ENCODE assay signal across 16 cellular contexts in the genomic region with DNA sequence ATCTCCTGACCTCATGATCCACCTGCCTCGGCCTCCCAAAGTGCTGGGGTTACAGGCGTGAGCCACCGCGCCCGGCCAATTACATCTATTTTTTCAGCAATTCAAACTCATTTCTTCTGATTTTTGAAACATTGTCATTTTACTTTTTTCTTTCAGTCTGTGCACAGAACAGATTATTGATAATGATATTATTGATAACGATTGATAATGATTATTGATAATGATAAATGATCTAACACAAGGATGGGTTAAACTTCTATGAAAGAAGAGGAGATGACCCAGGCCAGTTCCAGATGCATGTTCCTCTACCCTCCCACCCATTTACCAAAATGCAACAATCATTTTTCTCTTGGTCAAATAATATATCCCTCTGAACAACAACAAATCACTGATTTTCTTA.
DNase-seq lines count a peak whose midpoint lies in the region; ATAC-seq, FAIRE-seq and TF ChIP-seq lines count a peak whose summit lies in the region.
"Had no signal": no experiment of that assay in that cellular context is flagged by ENCODE, and none has a peak within 500 bp of the region (broad histone marks: within the 10 kb centered on the region; RNA-seq: fewer than 3 reads in every experiment).

No MANE protein-coding gene starts in this region.

- H3K4me3 Mint-ChIP-seq in mesothelial cell of epicardium, result no peak overlapping the region
- H3K4me3 Mint-ChIP-seq: CD14-positive monocyte; CD8-positive, alpha-beta T cell; IgD-negative memory B cell had no signal

- no peaks in the 10 kb centered on the region for H4K20me1 ChIP-seq in GM23248 (ENCODE audit: insufficient read depth)
- H4K20me1 ChIP-seq in K562 (replicated peaks; ENCODE audit: control insufficient read depth, insufficient read depth, low read length), result no peaks in the 10 kb centered on the region

- POLR2A ChIA-PET in K562 (lab: Yijun Ruan, JAX), result interaction anchor here (0.7 kb wide), 1 partner anchor 523 kb away, joined by 3 read pairs; no protein-coding TSS in a partner anchor

- 98% methylated on average over 6 of the region's 6 CpGs for WGBS in GM23248 (ENCODE audit: low coverage in 1 of 2, low lambda C conversion rate in 2 of 2, missing lambda C conversion rate in 2 of 2), 2 experiments
- 54% methylated on average over 6 of the region's 6 CpGs for WGBS in K562 (ENCODE audit: insufficient coverage, low coverage, missing lambda C conversion rate)

- H3K27me3 ChIP-seq in GM23248 (replicated peaks; ENCODE audit: insufficient read depth) (no peaks in the 10 kb centered on the region), K562 (ENCODE audit: control insufficient read depth in 2 of 2, insufficient read depth in 2 of 2, low read length in 2 of 2) (peaks cover 2 to 11% of the 10 kb centered on the region in 2 experiments; a peak in 3 of 5 replicates), HAP-1 (ENCODE audit: low read depth) (no peaks in the 10 kb centered on the region)

- H3K27ac ChIP-seq in GM23248 (no peak overlapping the region), K562 (ENCODE audit: extremely low read depth, low read depth, low read length) (no peak overlapping the region)
- H3K27ac ChIP-seq: KMS-11 had no signal

- DNase-seq in GM23248, result no peak
- DNase-seq in K562 (ENCODE audit: extremely low read depth in 1 of 4, low spot score in 3 of 4), result no peak
- no peak for DNase-seq in mesothelial cell of epicardium (ENCODE audit: low spot score in 2 of 2, unreplicated experiment in 2 of 2)
- DNase-seq in ACHN, result no peak
- no peak for DNase-seq in stimulated activated CD4-positive, alpha-beta T cell treated with anti-CD3 and anti-CD28 coated beads, Interleukin-2, amount 100 ng/mL, for 48 hours
- no peak for DNase-seq in HAP-1 (ENCODE audit: low spot score in 2 of 2)
- DNase-seq in activated CD4-positive, CD25-positive, alpha-beta regulatory T cell (lab: John Stamatoyannopoulos, UW), result no peak
- DNase-seq: CD8-positive, alpha-beta T cell; COR-L47; DND-41; GDM1 had no signal

- H3K4me1 ChIP-seq in GM23248 (ENCODE audit: insufficient read depth) (peaks cover 15% of the 10 kb centered on the region), K562 (replicated peaks in 1 of 2; ENCODE audit: control insufficient read depth in 2 of 2, insufficient read depth in 2 of 2, low read length in 2 of 2) (no peaks in the 10 kb centered on the region; a peak in 1 of 5 replicates), HAP-1 (no peaks in the 10 kb centered on the region)

- peaks cover 8% of the 10 kb centered on the region for H3K4me1 Mint-ChIP-seq in mesothelial cell of epicardium
- H3K4me1 Mint-ChIP-seq: CD14-positive monocyte, IgD-negative memory B cell had no signal

- no peaks in the 10 kb centered on the region for H3K9me3 Mint-ChIP-seq in mesothelial cell of epicardium
- H3K9me3 Mint-ChIP-seq: CD8-positive, alpha-beta T cell; IgD-negative memory B cell had no signal

- no peak for ATAC-seq in K562
- ATAC-seq: CD8-positive, alpha-beta T cell had no signal

- no peaks in the 10 kb centered on the region for H3K27me3 Mint-ChIP-seq in mesothelial cell of epicardium (ENCODE audit: low read depth)
- H3K27me3 Mint-ChIP-seq: IgD-negative memory B cell had no signal

- no peak for FAIRE-seq in K562 (lab: Jason Lieb, UNC)
- FAIRE-seq: D721Med, GM12892 had no signal

- CTCF ChIA-PET in K562 (lab: Yijun Ruan, JAX; ENCODE audit: low intra/inter-chr PET ratio), result no interaction called here

- H2AFZ ChIP-seq in GM23248 (no peak overlapping the region), K562 (ENCODE audit: low read depth, low read length) (no peak overlapping the region)

- H3K36me3 Mint-ChIP-seq in mesothelial cell of epicardium, result no peaks in the 10 kb centered on the region
- H3K36me3 Mint-ChIP-seq: CD8-positive, alpha-beta T cell had no signal

- TF ChIP-seq RAD21 in K562 (CRISPR knock-in tag; conservative IDR thresholded peaks at IDR 0.05 in 1 of 2, IDR thresholded peaks at IDR 0.05 in 1 of 2), result no peak

- H3K9me2 ChIP-seq in GM23248 (ENCODE audit: insufficient read depth), result no peaks in the 10 kb centered on the region

- peaks cover 10% of the 10 kb centered on the region; the same call in 1 of the 2 replicates for H3F3A ChIP-seq in GM23248 (ENCODE audit: insufficient read depth)

- intact Hi-C loops in K562 (cut with micrococcal nuclease), result no loop called here

- H3K9ac ChIP-seq in GM23248 (no peak overlapping the region), K562 (ENCODE audit: insufficient read depth in 1 of 2, low read depth in 2 of 2, low read length in 2 of 2) (no peak overlapping the region)
- H3K9ac ChIP-seq: KMS-11 had no signal

- in situ Hi-C loops in GM23248 (cut with MboI), result no loop called here
- in situ Hi-C loops in K562 (cut with MboI), result no loop called here
- in situ Hi-C loops in ACHN (cut with HindIII; ENCODE audit: low pct_ligation_motif_present, low pct_unique_long_range_greater_than_20kb, low sequenced_read_pairs), result no loop called here
- in situ Hi-C loops in HAP-1 (cut with MboI; ENCODE audit: low sequenced_read_pairs), result no loop called here

- H3K9me3 ChIP-seq in GM23248 (ENCODE audit: low read depth) (no peaks in the 10 kb centered on the region), K562 (replicated peaks; ENCODE audit: control insufficient read depth, insufficient read depth, low read depth, low read length) (no peaks in the 10 kb centered on the region), HAP-1 (no peaks in the 10 kb centered on the region)

- no peaks in the 10 kb centered on the region for H3K9me1 ChIP-seq in K562 (ENCODE audit: control insufficient read depth, insufficient read depth, low read length)

- TF ChIP-seq EP300 in K562 (IDR thresholded peaks at IDR 0.05; ENCODE audit: low read length), result no peak

- H3K36me3 ChIP-seq in GM23248 (ENCODE audit: low read depth), result no peaks in the 10 kb centered on the region
- no peaks in the 10 kb centered on the region for H3K36me3 ChIP-seq in K562 (ENCODE audit: control insufficient read depth, insufficient read depth, low read length)
- no peaks in the 10 kb centered on the region for H3K36me3 ChIP-seq in HAP-1 (replicated peaks)

- H3K79me2 ChIP-seq in GM23248 (ENCODE audit: insufficient read depth), result no peaks in the 10 kb centered on the region
- H3K79me2 ChIP-seq in K562 (ENCODE audit: control insufficient read depth, insufficient read depth, low read length), result no peaks in the 10 kb centered on the region

- TF ChIP-seq CTCF in K562 (IDR thresholded peaks at IDR 0.05 in 2 of 3, conservative IDR thresholded peaks at IDR 0.05 in 1 of 3; ENCODE audit: insufficient read depth in 2 of 3, low read depth in 1 of 3, low read length in 3 of 3), result no peak
- no peak for TF ChIP-seq CTCF in mesothelial cell of epicardium (IDR thresholded peaks at IDR 0.05; ENCODE audit: unreplicated experiment)

- H3K27ac Mint-ChIP-seq in mesothelial cell of epicardium, result peak overlapping the region; percentile 21
- H3K27ac Mint-ChIP-seq: CD14-positive monocyte; CD8-positive, alpha-beta T cell; IgD-negative memory B cell had no signal

- no peak for TF ChIP-seq POLR2A in K562 (conservative IDR thresholded peaks at IDR 0.05)

- H3K4me3 ChIP-seq in GM23248 (no peak overlapping the region), K562 (no peak overlapping the region), HAP-1 (no peak overlapping the region)

- BruUV-seq in K562 (replicated peaks; lab: Mats Ljungman, UMichigan), result no TSS peak

- H3K4me2 ChIP-seq in GM23248 (ENCODE audit: unreplicated experiment) (peak overlapping the region; percentile 4), K562 (ENCODE audit: insufficient read depth, low read length) (no peak overlapping the region)
- H3K4me2 ChIP-seq: KMS-11 had no signal

TF ChIP-seq in K562, 482 proteins besides CTCF, POLR2A, EP300 and RAD21:
- no peak for TF ChIP-seq BHLHE40 (IDR thresholded peaks at IDR 0.05; ENCODE audit: low read length)
- no peak for TF ChIP-seq SMARCE1 (IDR thresholded peaks at IDR 0.05)
- TF ChIP-seq, protein P1, sequence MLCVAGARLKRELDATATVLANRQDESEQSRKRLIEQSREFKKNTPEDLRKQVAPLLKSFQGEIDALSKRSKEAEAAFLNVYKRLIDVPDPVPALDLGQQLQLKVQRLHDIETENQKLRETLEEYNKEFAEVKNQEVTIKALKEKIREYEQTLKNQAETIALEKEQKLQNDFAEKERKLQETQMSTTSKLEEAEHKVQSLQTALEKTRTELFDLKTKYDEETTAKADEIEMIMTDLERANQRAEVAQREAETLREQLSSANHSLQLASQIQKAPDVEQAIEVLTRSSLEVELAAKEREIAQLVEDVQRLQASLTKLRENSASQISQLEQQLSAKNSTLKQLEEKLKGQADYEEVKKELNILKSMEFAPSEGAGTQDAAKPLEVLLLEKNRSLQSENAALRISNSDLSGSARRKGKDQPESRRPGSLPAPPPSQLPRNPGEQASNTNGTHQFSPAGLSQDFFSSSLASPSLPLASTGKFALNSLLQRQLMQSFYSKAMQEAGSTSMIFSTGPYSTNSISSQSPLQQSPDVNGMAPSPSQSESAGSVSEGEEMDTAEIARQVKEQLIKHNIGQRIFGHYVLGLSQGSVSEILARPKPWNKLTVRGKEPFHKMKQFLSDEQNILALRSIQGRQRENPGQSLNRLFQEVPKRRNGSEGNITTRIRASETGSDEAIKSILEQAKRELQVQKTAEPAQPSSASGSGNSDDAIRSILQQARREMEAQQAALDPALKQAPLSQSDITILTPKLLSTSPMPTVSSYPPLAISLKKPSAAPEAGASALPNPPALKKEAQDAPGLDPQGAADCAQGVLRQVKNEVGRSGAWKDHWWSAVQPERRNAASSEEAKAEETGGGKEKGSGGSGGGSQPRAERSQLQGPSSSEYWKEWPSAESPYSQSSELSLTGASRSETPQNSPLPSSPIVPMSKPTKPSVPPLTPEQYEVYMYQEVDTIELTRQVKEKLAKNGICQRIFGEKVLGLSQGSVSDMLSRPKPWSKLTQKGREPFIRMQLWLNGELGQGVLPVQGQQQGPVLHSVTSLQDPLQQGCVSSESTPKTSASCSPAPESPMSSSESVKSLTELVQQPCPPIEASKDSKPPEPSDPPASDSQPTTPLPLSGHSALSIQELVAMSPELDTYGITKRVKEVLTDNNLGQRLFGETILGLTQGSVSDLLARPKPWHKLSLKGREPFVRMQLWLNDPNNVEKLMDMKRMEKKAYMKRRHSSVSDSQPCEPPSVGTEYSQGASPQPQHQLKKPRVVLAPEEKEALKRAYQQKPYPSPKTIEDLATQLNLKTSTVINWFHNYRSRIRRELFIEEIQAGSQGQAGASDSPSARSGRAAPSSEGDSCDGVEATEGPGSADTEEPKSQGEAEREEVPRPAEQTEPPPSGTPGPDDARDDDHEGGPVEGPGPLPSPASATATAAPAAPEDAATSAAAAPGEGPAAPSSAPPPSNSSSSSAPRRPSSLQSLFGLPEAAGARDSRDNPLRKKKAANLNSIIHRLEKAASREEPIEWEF (CRISPR knock-in tag; IDR thresholded peaks at IDR 0.05), result peak; percentile 95
